In genomic region chr1:179295356-179295755, GRCh38 we compare ENCODE assay signal across 10 cellular contexts. TPM values are rescaled to one million over a fixed set of nuclear protein-coding genes. Genes with fewer than 3 reads are reported as not detected.
DNase-seq lines count a peak whose midpoint lies in the region; ATAC-seq and TF ChIP-seq lines count a peak whose summit lies in the region.
"Had no signal": no experiment of that assay in that cellular context is flagged by ENCODE, and none has a peak within 500 bp of the region (broad histone marks: within the 10 kb centered on the region; RNA-seq: fewer than 3 reads in every experiment).

No MANE protein-coding gene starts in this region.

- CTCF ChIA-PET in activated CD4-positive, alpha-beta T cell treated with anti-CD3 and anti-CD28 coated beads, Interleukin-2, amount 10 ng/mL, durations not matched to agents 7 days and 5 days (lab: Charles Lee), result no interaction called here
- CTCF ChIA-PET in activated CD8-positive, alpha-beta T cell treated with anti-CD3 and anti-CD28 coated beads for 36 hours (lab: Charles Lee), result interaction anchor here (1.4 to 4.1 kb wide), 2 partner anchors 70 to 174 kb away, joined by 4 to 25 read pairs; partner anchors contain the start of gene AXDND1

- POLR2A ChIA-PET in activated CD4-positive, alpha-beta T cell treated with anti-CD3 and anti-CD28 coated beads, Interleukin-2, amount 10 ng/mL, durations not matched to agents 7 days and 5 days (lab: Charles Lee), result interaction anchor here (0.5 to 0.6 kb wide), 2 partner anchors 13 to 266 kb away, joined by 3 to 9 read pairs; no protein-coding TSS in a partner anchor
- POLR2A ChIA-PET in activated CD8-positive, alpha-beta T cell treated with anti-CD3 and anti-CD28 coated beads for 36 hours (lab: Charles Lee), result interaction anchor here (0.7 to 2.8 kb wide), 4 partner anchors 70 to 1367 kb away, joined by 3 to 13 read pairs (median 4); partner anchors contain the start of genes AXDND1 and TOR3A

- ATAC-seq in activated CD8-positive, alpha-beta T cell treated with anti-CD3 and anti-CD28 coated beads for 36 hours, result no peak
- ATAC-seq in stimulated activated naive CD8-positive, alpha-beta T cell treated with anti-CD3 and anti-CD28 coated beads, Interleukin-15, amount 100 ng/mL, for 72 hours, result no peak
- ATAC-seq in HG02571 (IDR thresholded peaks at IDR 0.05; ENCODE audit: unreplicated experiment), result no peak

- peak overlapping the region; percentile 92 for H3K4me3 Mint-ChIP-seq in activated CD4-positive, alpha-beta T cell treated with anti-CD3 and anti-CD28 coated beads, Interleukin-2, amount 10 ng/mL, durations not matched to agents 7 days and 5 days
- peak overlapping the region; percentile 86 for H3K4me3 Mint-ChIP-seq in activated CD8-positive, alpha-beta T cell treated with anti-CD3 and anti-CD28 coated beads for 36 hours
- H3K4me3 Mint-ChIP-seq in stimulated activated naive CD8-positive, alpha-beta T cell treated with anti-CD3 and anti-CD28 coated beads, Interleukin-15, amount 100 ng/mL, for 72 hours, result peak overlapping the region; percentile 67 to 91

- no peak for TF ChIP-seq CTCF in activated CD8-positive, alpha-beta T cell treated with anti-CD3 and anti-CD28 coated beads for 36 hours (IDR thresholded peaks at IDR 0.05)

- DNase-seq in activated CD4-positive, alpha-beta T cell treated with anti-CD3 and anti-CD28 coated beads, Interleukin-2, amount 10 ng/mL, durations not matched to agents 7 days and 5 days, result no peak
- DNase-seq in activated CD4-positive, alpha-beta T cell treated with anti-CD3 and anti-CD28 coated beads, Interleukin-2, amount 50 U/mL, for 4 hours, result no peak
- no peak for DNase-seq in activated CD8-positive, alpha-beta T cell treated with anti-CD3 and anti-CD28 coated beads for 36 hours
- DNase-seq in hepatic stellate cell (ENCODE audit: low spot score), result peak; percentile 5
- no peak for DNase-seq in stimulated activated naive CD8-positive, alpha-beta T cell treated with anti-CD3 and anti-CD28 coated beads, Interleukin-15, amount 100 ng/mL, for 72 hours
- no peak for DNase-seq in NCI-H1092 (lab: John Stamatoyannopoulos, UW)
- no peak for DNase-seq in stimulated activated CD4-positive, alpha-beta T cell treated with anti-CD3 and anti-CD28 coated beads, Interleukin-2, amount 100 ng/mL, for 48 hours
- DNase-seq: BE2C, KG1 had no signal

- peaks cover 60% of the 10 kb centered on the region for H3K4me1 Mint-ChIP-seq in activated CD4-positive, alpha-beta T cell treated with anti-CD3 and anti-CD28 coated beads, Interleukin-2, amount 10 ng/mL, durations not matched to agents 7 days and 5 days
- peaks cover 51% of the 10 kb centered on the region for H3K4me1 Mint-ChIP-seq in activated CD8-positive, alpha-beta T cell treated with anti-CD3 and anti-CD28 coated beads for 36 hours (ENCODE audit: low read depth)
- H3K4me1 Mint-ChIP-seq in stimulated activated naive CD8-positive, alpha-beta T cell treated with anti-CD3 and anti-CD28 coated beads, Interleukin-15, amount 100 ng/mL, for 72 hours, result peaks cover 59% of the 10 kb centered on the region

- no peaks in the 10 kb centered on the region for H3K27me3 Mint-ChIP-seq in activated CD4-positive, alpha-beta T cell treated with anti-CD3 and anti-CD28 coated beads, Interleukin-2, amount 10 ng/mL, durations not matched to agents 7 days and 5 days
- H3K27me3 Mint-ChIP-seq in activated CD8-positive, alpha-beta T cell treated with anti-CD3 and anti-CD28 coated beads for 36 hours, result no peaks in the 10 kb centered on the region
- H3K27me3 Mint-ChIP-seq in stimulated activated naive CD8-positive, alpha-beta T cell treated with anti-CD3 and anti-CD28 coated beads, Interleukin-15, amount 100 ng/mL, for 72 hours, result no peaks in the 10 kb centered on the region

- H3K36me3 Mint-ChIP-seq in activated CD4-positive, alpha-beta T cell treated with anti-CD3 and anti-CD28 coated beads, Interleukin-2, amount 10 ng/mL, durations not matched to agents 7 days and 5 days (ENCODE audit: low read depth), result peaks cover 28% of the 10 kb centered on the region
- H3K36me3 Mint-ChIP-seq in activated CD8-positive, alpha-beta T cell treated with anti-CD3 and anti-CD28 coated beads for 36 hours (ENCODE audit: low read depth), result peaks cover 35% of the 10 kb centered on the region

- H3K27ac Mint-ChIP-seq in activated CD4-positive, alpha-beta T cell treated with anti-CD3 and anti-CD28 coated beads, Interleukin-2, amount 10 ng/mL, durations not matched to agents 7 days and 5 days, result peak overlapping the region; percentile 96
- peak overlapping the region; percentile 94 for H3K27ac Mint-ChIP-seq in activated CD8-positive, alpha-beta T cell treated with anti-CD3 and anti-CD28 coated beads for 36 hours
- peak overlapping the region; percentile 1 to 84 for H3K27ac Mint-ChIP-seq in stimulated activated naive CD8-positive, alpha-beta T cell treated with anti-CD3 and anti-CD28 coated beads, Interleukin-15, amount 100 ng/mL, for 72 hours

- intact Hi-C loops in activated CD8-positive, alpha-beta T cell treated with anti-CD3 and anti-CD28 coated beads for 36 hours (cut with micrococcal nuclease), result loop anchor here (5.0 kb wide), 2 partner anchors 72 to 168 kb away; partner anchors contain the start of gene AXDND1

- no peaks in the 10 kb centered on the region for H3K9me3 Mint-ChIP-seq in activated CD4-positive, alpha-beta T cell treated with anti-CD3 and anti-CD28 coated beads, Interleukin-2, amount 10 ng/mL, durations not matched to agents 7 days and 5 days
- no peaks in the 10 kb centered on the region for H3K9me3 Mint-ChIP-seq in activated CD8-positive, alpha-beta T cell treated with anti-CD3 and anti-CD28 coated beads for 36 hours
- H3K9me3 Mint-ChIP-seq in stimulated activated naive CD8-positive, alpha-beta T cell treated with anti-CD3 and anti-CD28 coated beads, Interleukin-15, amount 100 ng/mL, for 72 hours, result no peaks in the 10 kb centered on the region

RNA-seq across cellular contexts. Expression of gene SOAT1, which starts 1.8 kb away (rescaled TPM):
- total RNA-seq in activated CD4-positive, alpha-beta T cell treated with anti-CD3 and anti-CD28 coated beads, Interleukin-2, amount 10 ng/mL, durations not matched to agents 7 days and 5 days, result 10 to 100 TPM; 62.3 to 68.9 TPM
- 10 to 100 TPM; 58.0 to 58.7 TPM for total RNA-seq in activated CD8-positive, alpha-beta T cell treated with anti-CD3 and anti-CD28 coated beads for 36 hours

Comparison
In these comparisons a context has a peak if more than half of its experiments do, and no peak if none do; other contexts are left out.
1. H3K27ac Mint-ChIP-seq: peak in every context shown above with its lines; median percentile 96 in activated CD4-positive, alpha-beta T cell treated with anti-CD3 and anti-CD28 coated beads, Interleukin-2, amount 10 ng/mL, durations not matched to agents 7 days and 5 days; 94 in activated CD8-positive, alpha-beta T cell treated with anti-CD3 and anti-CD28 coated beads for 36 hours; 42 in stimulated activated naive CD8-positive, alpha-beta T cell treated with anti-CD3 and anti-CD28 coated beads, Interleukin-15, amount 100 ng/mL, for 72 hours.